Comparison of ENCODE assay signal across 12 cellular contexts in the genomic region with DNA sequence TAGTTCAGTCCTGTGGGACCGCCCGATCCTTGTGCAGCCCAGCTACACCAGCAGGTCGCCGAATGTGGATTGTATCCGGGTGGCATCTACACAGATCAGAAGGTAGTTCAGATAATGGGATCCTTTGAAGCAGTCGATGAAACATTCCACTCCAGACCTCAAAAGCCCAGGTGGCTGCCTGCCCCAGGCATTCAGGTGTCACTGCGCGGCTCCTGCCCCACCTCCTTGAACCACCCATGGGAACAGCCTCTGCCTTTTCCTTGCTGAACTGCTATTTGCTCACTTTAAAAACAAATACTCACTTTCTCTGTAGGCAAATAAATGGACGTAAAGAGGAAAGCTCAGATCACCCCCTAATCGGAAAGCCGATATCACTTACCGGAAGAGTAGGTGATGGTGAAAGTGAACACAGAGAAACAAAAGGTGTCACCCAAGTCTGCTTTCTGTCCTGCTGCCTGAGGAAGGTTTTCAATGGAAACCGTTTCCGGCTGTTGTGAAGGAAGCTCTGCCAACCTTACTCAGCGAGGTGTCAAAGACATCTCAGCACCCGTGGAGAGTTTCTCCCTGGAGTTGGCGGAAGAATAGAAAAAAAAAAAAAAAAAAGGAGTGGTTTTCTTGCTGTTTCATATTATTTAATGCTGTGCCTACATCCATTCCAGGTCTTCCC.
DNase-seq lines count a peak whose midpoint lies in the region; ATAC-seq, FAIRE-seq and TF ChIP-seq lines count a peak whose summit lies in the region.
"Had no signal": no experiment of that assay in that cellular context is flagged by ENCODE, and none has a peak within 500 bp of the region (broad histone marks: within the 10 kb centered on the region; RNA-seq: fewer than 3 reads in every experiment).

No MANE protein-coding gene starts in this region.

- no peaks in the 10 kb centered on the region for H4K20me1 ChIP-seq in PC-3 (ENCODE audit: low read length)
- no peaks in the 10 kb centered on the region for H4K20me1 ChIP-seq in keratinocyte (ENCODE audit: control insufficient read depth, extremely low read depth, insufficient read depth, low read length)

- H2AFZ ChIP-seq in PC-3 (ENCODE audit: low read length) (0 out of 2 replicates have a peak overlapping the region, but pooled peaks have one; percentile 15), keratinocyte (ENCODE audit: control insufficient read depth, low read length) (peak overlapping the region; percentile 57)

- no peaks in the 10 kb centered on the region for H3K9me2 ChIP-seq in PC-3 (replicated peaks; ENCODE audit: low read length)

- no peak for FAIRE-seq in keratinocyte (lab: Jason Lieb, UNC)
- FAIRE-seq: astrocyte had no signal

- no peaks in the 10 kb centered on the region for H3K27me3 Mint-ChIP-seq in Caco-2 (ENCODE audit: insufficient read depth, unreplicated experiment)
- peaks cover 6% of the 10 kb centered on the region for H3K27me3 Mint-ChIP-seq in activated CD8-positive, alpha-beta memory T cell treated with anti-CD3 and anti-CD28 coated beads, Interleukin-2, amount 10 ng/mL, durations not matched to agents 7 days and 5 days

- no peak overlapping the region for H3K27ac Mint-ChIP-seq in Caco-2 (ENCODE audit: unreplicated experiment)
- H3K27ac Mint-ChIP-seq in activated CD8-positive, alpha-beta memory T cell treated with anti-CD3 and anti-CD28 coated beads, Interleukin-2, amount 10 ng/mL, durations not matched to agents 7 days and 5 days, result no peak overlapping the region
- H3K27ac Mint-ChIP-seq: naive thymus-derived CD8-positive, alpha-beta T cell had no signal

- intact Hi-C loops in Caco-2 (cut with micrococcal nuclease; ENCODE audit: unreplicated experiment) (no loop called here), PC-3 (cut with micrococcal nuclease) (no loop called here)

- no TSS peak for BruUV-seq in Caco-2 (replicated peaks; lab: Mats Ljungman, UMichigan)
- no TSS peak for BruUV-seq in PC-3 (replicated peaks; lab: Mats Ljungman, UMichigan)

- H3K9me3 ChIP-seq in Caco-2 (peaks cover 8% of the 10 kb centered on the region), PC-3 (ENCODE audit: low read length) (no peaks in the 10 kb centered on the region), keratinocyte (ENCODE audit: control insufficient read depth, low read depth, low read length) (no peaks in the 10 kb centered on the region)

- CTCF ChIA-PET in Caco-2 (lab: Charles Lee) (interaction anchor here (0.6 to 1.2 kb wide), 2 partner anchors 14 to 117 kb away, joined by 4 read pairs; no protein-coding TSS in a partner anchor), PC-3 (lab: Charles Lee) (no interaction called here)
- CTCF ChIA-PET in activated CD8-positive, alpha-beta memory T cell treated with anti-CD3 and anti-CD28 coated beads, Interleukin-2, amount 10 ng/mL, durations not matched to agents 7 days and 5 days (lab: Charles Lee), result no interaction called here

- DNase-seq in Caco-2 (peak; percentile 64 to 78), NCI-H146 (lab: John Stamatoyannopoulos, UW) (peak; percentile 64), PC-3 (no peak), keratinocyte (ENCODE audit: low read depth, low spot score) (no peak), iPS-NIHi7 (ENCODE audit: extremely low spot score) (no peak)
- no peak for DNase-seq in activated CD8-positive, alpha-beta memory T cell treated with anti-CD3 and anti-CD28 coated beads, Interleukin-2, amount 10 ng/mL, durations not matched to agents 7 days and 5 days
- DNase-seq: activated effector memory CD4-positive, alpha-beta T cell treated with anti-CD3 and anti-CD28 coated beads, Interleukin-2, amount 50 U/mL, for 16 hours; hypothalamus; naive thymus-derived CD8-positive, alpha-beta T cell had no signal

- H3K4me3 ChIP-seq in Caco-2 (ENCODE audit: low read depth, low read length), result no peak overlapping the region
- H3K4me3 ChIP-seq in PC-3 (ENCODE audit: low read length), result no peak overlapping the region
- no peak overlapping the region for H3K4me3 ChIP-seq in keratinocyte (ENCODE audit: control insufficient read depth in 2 of 3, extremely low read depth in 1 of 3, insufficient read depth in 2 of 3, low read depth in 1 of 3, low read length in 3 of 3)

- no peaks in the 10 kb centered on the region for H3F3A ChIP-seq in PC-3 (ENCODE audit: low read length, unreplicated experiment)

- H3K27ac ChIP-seq in PC-3 (ENCODE audit: low read length), result no peak overlapping the region
- no peak overlapping the region for H3K27ac ChIP-seq in keratinocyte (ENCODE audit: control insufficient read depth, insufficient read depth, low read length)

- H3K4me3 Mint-ChIP-seq in Caco-2 (ENCODE audit: unreplicated experiment), result no peak overlapping the region
- H3K4me3 Mint-ChIP-seq in activated CD8-positive, alpha-beta memory T cell treated with anti-CD3 and anti-CD28 coated beads, Interleukin-2, amount 10 ng/mL, durations not matched to agents 7 days and 5 days, result no peak overlapping the region
- H3K4me3 Mint-ChIP-seq: naive thymus-derived CD8-positive, alpha-beta T cell had no signal

- H3K36me3 Mint-ChIP-seq in Caco-2 (ENCODE audit: insufficient read depth, unreplicated experiment), result no peaks in the 10 kb centered on the region
- no peaks in the 10 kb centered on the region for H3K36me3 Mint-ChIP-seq in activated CD8-positive, alpha-beta memory T cell treated with anti-CD3 and anti-CD28 coated beads, Interleukin-2, amount 10 ng/mL, durations not matched to agents 7 days and 5 days

- no peaks in the 10 kb centered on the region for H3K27me3 ChIP-seq in Caco-2 (replicated peaks; ENCODE audit: control insufficient read depth, insufficient read depth, low read length)
- no peaks in the 10 kb centered on the region for H3K27me3 ChIP-seq in PC-3 (ENCODE audit: low read length)
- no peaks in the 10 kb centered on the region for H3K27me3 ChIP-seq in keratinocyte (ENCODE audit: control insufficient read depth, extremely low read depth, insufficient read depth, low read length)

- no peaks in the 10 kb centered on the region for H3K9me3 Mint-ChIP-seq in Caco-2 (ENCODE audit: unreplicated experiment)
- H3K9me3 Mint-ChIP-seq in activated CD8-positive, alpha-beta memory T cell treated with anti-CD3 and anti-CD28 coated beads, Interleukin-2, amount 10 ng/mL, durations not matched to agents 7 days and 5 days (ENCODE audit: low read depth), result no peaks in the 10 kb centered on the region

- POLR2A ChIA-PET in Caco-2 (lab: Charles Lee) (no interaction called here), PC-3 (lab: Charles Lee; ENCODE audit: unreplicated experiment) (no interaction called here)

- TF ChIP-seq CTCF in Caco-2 (IDR thresholded peaks at IDR 0.05; ENCODE audit: insufficient read depth in 1 of 2, low read depth in 1 of 2, low read length in 1 of 2, severe bottlenecking in 1 of 2, unreplicated experiment in 1 of 2), result no peak
- no peak for TF ChIP-seq CTCF in PC-3 (conservative IDR thresholded peaks at IDR 0.05; ENCODE audit: low read depth, low read length)
- TF ChIP-seq CTCF in keratinocyte (optimal IDR thresholded peaks at IDR 0.05 in 1 of 3, IDR thresholded peaks at IDR 0.05 in 1 of 3, conservative IDR thresholded peaks at IDR 0.05 in 1 of 3; ENCODE audit: extremely low read depth in 1 of 3, insufficient read depth in 2 of 3, low read length in 3 of 3), result no peak

- peaks cover 10% of the 10 kb centered on the region for H3K4me1 Mint-ChIP-seq in Caco-2 (ENCODE audit: low read depth, unreplicated experiment)
- no peaks in the 10 kb centered on the region for H3K4me1 Mint-ChIP-seq in activated CD8-positive, alpha-beta memory T cell treated with anti-CD3 and anti-CD28 coated beads, Interleukin-2, amount 10 ng/mL, durations not matched to agents 7 days and 5 days

- no peaks in the 10 kb centered on the region for H3K9me1 ChIP-seq in keratinocyte (ENCODE audit: control insufficient read depth, extremely low read depth, insufficient read depth, low read length)

- ATAC-seq in PC-3 (peak; percentile 56; the same call in 1 of the 2 replicates), GM21367 (IDR thresholded peaks at IDR 0.05; ENCODE audit: unreplicated experiment) (no peak), HG03045 (IDR thresholded peaks at IDR 0.05; ENCODE audit: unreplicated experiment) (no peak)
- ATAC-seq in activated CD8-positive, alpha-beta memory T cell treated with anti-CD3 and anti-CD28 coated beads, Interleukin-2, amount 10 ng/mL, durations not matched to agents 7 days and 5 days, result no peak
- ATAC-seq: naive thymus-derived CD8-positive, alpha-beta T cell had no signal

- H3K36me3 ChIP-seq in Caco-2 (ENCODE audit: control insufficient read depth, insufficient read depth, low read length), result no peaks in the 10 kb centered on the region
- H3K36me3 ChIP-seq in PC-3 (ENCODE audit: low read depth, low read length), result no peaks in the 10 kb centered on the region
- no peaks in the 10 kb centered on the region for H3K36me3 ChIP-seq in keratinocyte (ENCODE audit: control insufficient read depth in 2 of 2, extremely low read depth in 1 of 2, insufficient read depth in 2 of 2, low read length in 2 of 2)

- H3K4me1 ChIP-seq in Caco-2 (peaks cover 20% of the 10 kb centered on the region), PC-3 (ENCODE audit: insufficient read depth, low read length) (no peaks in the 10 kb centered on the region), keratinocyte (ENCODE audit: control insufficient read depth, extremely low read depth, insufficient read depth, low read length) (peaks cover 11% of the 10 kb centered on the region)

- H3K9ac ChIP-seq in PC-3 (ENCODE audit: low read length), result no peak overlapping the region
- H3K9ac ChIP-seq in keratinocyte (ENCODE audit: control insufficient read depth, extremely low read depth, insufficient read depth, low read length), result peak overlapping the region; percentile 29

- no peak overlapping the region for H3K4me2 ChIP-seq in PC-3 (ENCODE audit: low read length)
- peak overlapping the region; percentile 73 for H3K4me2 ChIP-seq in keratinocyte (ENCODE audit: control insufficient read depth, extremely low read depth, insufficient read depth, low read depth, low read length)

- H3K79me2 ChIP-seq in PC-3 (ENCODE audit: low read length) (no peaks in the 10 kb centered on the region), keratinocyte (ENCODE audit: control insufficient read depth, insufficient read depth, low read length) (no peaks in the 10 kb centered on the region)

- dilution Hi-C loops in keratinocyte (cut with MboI; ENCODE audit: extremely low pct_ligation_motif_present, low sequenced_read_pairs), result no loop called here

Comparison
In these comparisons a context has a peak if more than half of its experiments do, and no peak if none do; other contexts are left out.
1. DNase-seq: peak in Caco-2 (2 of 2) and NCI-H146 (single experiment); none in PC-3 (single experiment), keratinocyte (single experiment), activated CD8-positive, alpha-beta memory T cell treated with anti-CD3 and anti-CD28 coated beads, Interleukin-2, amount 10 ng/mL, durations not matched to agents 7 days and 5 days (single experiment) and iPS-NIHi7 (single experiment).